8 cellular contexts compared by ENCODE assay signal in genomic region chr19:19487077-19488040, GRCh38. TPM values are rescaled to one million over a fixed set of nuclear protein-coding genes. Genes with fewer than 3 reads are reported as not detected.
DNase-seq lines count a peak whose midpoint lies in the region; ATAC-seq and TF ChIP-seq lines count a peak whose summit lies in the region.
"Had no signal": no experiment of that assay in that cellular context is flagged by ENCODE, and none has a peak within 500 bp of the region (broad histone marks: within the 10 kb centered on the region; RNA-seq: fewer than 3 reads in every experiment).

No MANE protein-coding gene starts in this region.

- intact Hi-C loops in psoas muscle (cut with DNase I) (loop anchor here in 1 of 2 donors (5.0 kb wide), 1 partner anchor 105 kb away; no protein-coding TSS in a partner anchor), esophagus muscularis mucosa (cut with DNase I) (loop anchor here (10.0 kb wide), 1 partner anchor 73 kb away; no protein-coding TSS in a partner anchor)

- H3K9me3 ChIP-seq in OCI-LY1 (ENCODE audit: low read length) = no peaks in the 10 kb centered on the region
- H3K9me3 ChIP-seq in psoas muscle = no peaks in the 10 kb centered on the region
- H3K9me3 ChIP-seq in esophagus muscularis mucosa = no peaks in the 10 kb centered on the region

- no peak overlapping the region for H2AFZ ChIP-seq in GM23338
- H2AFZ ChIP-seq in OCI-LY1 (ENCODE audit: low read length) = no peak overlapping the region

- no peak overlapping the region for H3K4me3 Mint-ChIP-seq in GM23338

- peaks cover 23% of the 10 kb centered on the region for H4K20me1 ChIP-seq in GM23338 (replicated peaks; ENCODE audit: insufficient read depth)
- no peaks in the 10 kb centered on the region for H4K20me1 ChIP-seq in OCI-LY1 (ENCODE audit: insufficient read depth, low read length)

- no peaks in the 10 kb centered on the region for H3K27me3 ChIP-seq in GM23338 (ENCODE audit: insufficient read depth)
- H3K27me3 ChIP-seq in OCI-LY1 (ENCODE audit: insufficient read depth, low read length) = no peaks in the 10 kb centered on the region
- H3K27me3 ChIP-seq in psoas muscle (ENCODE audit: insufficient read depth in 3 of 3, low read length in 2 of 3) = no peaks in the 10 kb centered on the region
- no peaks in the 10 kb centered on the region for H3K27me3 ChIP-seq in esophagus muscularis mucosa

- peak overlapping the region; percentile 99 for H3K27ac Mint-ChIP-seq in GM23338

- H3K9ac ChIP-seq in OCI-LY1 (ENCODE audit: low read length) = peak overlapping the region; percentile 66; the same call in 1 of the 2 replicates

- H3K4me3 ChIP-seq in GM23338 = no peak overlapping the region
- peak overlapping the region; percentile 39 for H3K4me3 ChIP-seq in OCI-LY1 (ENCODE audit: low read depth, low read length, poor library complexity, severe bottlenecking)
- H3K4me3 ChIP-seq in psoas muscle = no peak overlapping the region
- no peak overlapping the region for H3K4me3 ChIP-seq in esophagus muscularis mucosa

- peaks cover 17% of the 10 kb centered on the region for H3K27me3 Mint-ChIP-seq in GM23338 (ENCODE audit: insufficient read depth, low read depth, poor library complexity)

- H3K9me2 ChIP-seq in GM23338 (ENCODE audit: insufficient read depth) (no peaks in the 10 kb centered on the region), OCI-LY1 (ENCODE audit: low read depth, low read length) (no peaks in the 10 kb centered on the region)

- H3K27ac ChIP-seq in GM23338 (ENCODE audit: low read depth) = peak overlapping the region; percentile 92
- peak overlapping the region; percentile 98 for H3K27ac ChIP-seq in OCI-LY1 (ENCODE audit: low read depth, low read length, poor library complexity, severe bottlenecking)
- H3K27ac ChIP-seq in epithelial cell of prostate = peak overlapping the region; percentile 92
- peak overlapping the region; percentile 67 for H3K27ac ChIP-seq in psoas muscle
- peak overlapping the region in 1 of 4 donors; percentile 71 for H3K27ac ChIP-seq in esophagus muscularis mucosa (replicated peaks in 1 of 4)

- H3K79me2 ChIP-seq in GM23338 (replicated peaks; ENCODE audit: insufficient read depth) (peaks cover 64% of the 10 kb centered on the region), OCI-LY1 (ENCODE audit: insufficient read depth, low read length) (peaks cover 6% of the 10 kb centered on the region; the same call in 1 of the 2 replicates)

- H3K9me3 Mint-ChIP-seq in GM23338 = no peaks in the 10 kb centered on the region

- TF ChIP-seq POLR2A in esophagus muscularis mucosa (IDR thresholded peaks at IDR 0.05; ENCODE audit: low read depth) = no peak

- 74 to 88% (median 75%) methylated on average over 11 of the region's 11 CpGs for WGBS in psoas muscle, 3 donors
- 75% methylated on average over 9 of the region's 11 CpGs for WGBS in esophagus muscularis mucosa

- H3K4me1 Mint-ChIP-seq in GM23338 = peaks cover 64% of the 10 kb centered on the region

- TF ChIP-seq EP300 in esophagus muscularis mucosa (IDR thresholded peaks at IDR 0.05) = no peak

- H3K4me1 ChIP-seq in GM23338 (ENCODE audit: insufficient read depth) (peaks cover 32% of the 10 kb centered on the region), OCI-LY1 (ENCODE audit: insufficient read depth, low read length, severe bottlenecking) (peaks cover 64% of the 10 kb centered on the region), psoas muscle (peaks cover 44% of the 10 kb centered on the region), esophagus muscularis mucosa (peaks cover 40 to 63% (median 59%) of the 10 kb centered on the region in 4 donors)

- H3K4me2 ChIP-seq in GM23338 = peak overlapping the region; percentile 22; the same call in 1 of the 2 replicates
- peak overlapping the region; percentile 52; the same call in 1 of the 2 replicates for H3K4me2 ChIP-seq in OCI-LY1 (ENCODE audit: low read length)

- TF ChIP-seq CTCF in GM23338 (conservative IDR thresholded peaks at IDR 0.05; ENCODE audit: low read depth in 2 of 2) = no peak
- TF ChIP-seq CTCF in OCI-LY1 (IDR thresholded peaks at IDR 0.05; ENCODE audit: low read length) = no peak
- no peak for TF ChIP-seq CTCF in psoas muscle (IDR thresholded peaks at IDR 0.05)
- no peak for TF ChIP-seq CTCF in esophagus muscularis mucosa (IDR thresholded peaks at IDR 0.05)

- DNase-seq in GM23338 (ENCODE audit: low spot score) = no peak
- DNase-seq in epithelial cell of prostate (ENCODE audit: low read depth, low spot score) = no peak
- DNase-seq in psoas muscle = peak in 1 of 2 donors; percentile 43
- DNase-seq in esophagus muscularis mucosa (ENCODE audit: extremely low spot score) = no peak
- no peak for DNase-seq in GM19240 (ENCODE audit: insufficient read length, low spot score)
- DNase-seq: SW 1271 had no signal

- no peaks in the 10 kb centered on the region for H3K36me3 ChIP-seq in GM23338 (ENCODE audit: insufficient read depth)
- H3K36me3 ChIP-seq in OCI-LY1 (ENCODE audit: insufficient read depth, low read length) = peaks cover 29% of the 10 kb centered on the region; the same call in 1 of the 2 replicates
- H3K36me3 ChIP-seq in psoas muscle (ENCODE audit: insufficient read depth in 1 of 2, low read depth in 1 of 2) = peaks cover 0 to 2% of the 10 kb centered on the region in 2 donors
- H3K36me3 ChIP-seq in esophagus muscularis mucosa = peaks cover 2 to 16% (median 6%) of the 10 kb centered on the region in 4 donors

- peaks cover 26% of the 10 kb centered on the region for H3F3A ChIP-seq in GM23338 (replicated peaks; ENCODE audit: low read depth)
- H3F3A ChIP-seq in OCI-LY1 (ENCODE audit: insufficient read depth, low read length) = 0 out of 2 replicates have a peak, but pooled peaks cover 8% of the 10 kb centered on the region

- H3K36me3 Mint-ChIP-seq in GM23338 (ENCODE audit: low read depth) = peaks cover 22% of the 10 kb centered on the region

- ATAC-seq in GM23338 = no peak
- ATAC-seq in psoas muscle = no peak
- no peak for ATAC-seq in GM21360 (IDR thresholded peaks at IDR 0.05; ENCODE audit: unreplicated experiment)

TF ChIP-seq in GM23338, 12 proteins besides CTCF, POLR2A, EP300 and RAD21:
- no peak for TF ChIP-seq REST (IDR thresholded peaks at IDR 0.05; ENCODE audit: unreplicated experiment)

RNA-seq across cellular contexts. Expression of gene TSSK6, which starts 28.0 kb away (rescaled TPM):
- 4.5 and 4.9 TPM in 2 replicates for total RNA-seq in GM23338 (2014; rRNA removed; shearing (Covaris generic))
- polyA plus RNA-seq in GM23338 (2016; fragmentation: Nextera tagmentation; extraction: Ambion mirVana) (0.28 and 0.63 TPM in 2 replicates), psoas muscle (1 to 10 TPM in 2 of 3 donors, under 1 TPM in 1; 0.37 to 3.2 (median 1.4) TPM)
- total RNA-seq in psoas muscle (1 to 10 TPM in 1 of 4 donors, under 1 TPM in 2, not detected in 1; 0.50 to 1.9 (median 0.62) TPM), esophagus muscularis mucosa (1 to 10 TPM in 3 of 4 donors, under 1 TPM in 1; 0.33 to 3.7 (median 1.5) TPM)

RNA-seq across cellular contexts. Expression of gene NDUFA13, which starts 28.7 kb away (rescaled TPM):
- total RNA-seq in GM23338 (2014; rRNA removed; shearing (Covaris generic)) = 37.6 and 143 TPM in 2 replicates
- 598 and 619 TPM in 2 replicates for polyA plus RNA-seq in GM23338 (2016; fragmentation: Nextera tagmentation; extraction: Ambion mirVana)
- 100 to 1,000 TPM; 438 to 648 (median 574) TPM for total RNA-seq in psoas muscle
- 100 to 1,000 TPM; 274 to 597 (median 487) TPM for polyA plus RNA-seq in psoas muscle
- total RNA-seq in esophagus muscularis mucosa = 100 to 1,000 TPM in 2 of 4 donors, 10 to 100 TPM in 2; 75.0 to 186 (median 141) TPM

RNA-seq across cellular contexts. Expression of gene YJEFN3, which starts 41.4 kb away (rescaled TPM):
- 0.85 and 3.5 TPM in 2 replicates for total RNA-seq in GM23338 (2014; rRNA removed; shearing (Covaris generic))
- polyA plus RNA-seq in GM23338 (2016; fragmentation: Nextera tagmentation; extraction: Ambion mirVana) (3.7 and 6.5 TPM in 2 replicates), psoas muscle (1 to 10 TPM in 2 of 3 donors, under 1 TPM in 1; 1.00 to 2.9 (median 1.4) TPM)
- total RNA-seq in psoas muscle (1 to 10 TPM; 1.1 to 2.4 (median 1.3) TPM), esophagus muscularis mucosa (1 to 10 TPM; 1.2 to 3.3 (median 2.8) TPM)

RNA-seq across cellular contexts. Expression of gene CILP2, which starts 50.7 kb away (rescaled TPM):
- total RNA-seq in GM23338 (2014; rRNA removed; shearing (Covaris generic)) = 17.0 and 21.6 TPM in 2 replicates
- 4.0 and 5.0 TPM in 2 replicates for polyA plus RNA-seq in GM23338 (2016; fragmentation: Nextera tagmentation; extraction: Ambion mirVana)
- total RNA-seq in psoas muscle = not detected
- under 1 TPM in 1 of 3 donors, not detected in 2; 0.03 TPM for polyA plus RNA-seq in psoas muscle
- total RNA-seq in esophagus muscularis mucosa = under 1 TPM; 0.13 to 0.52 (median 0.29) TPM
